37 cellular contexts compared by ENCODE assay signal in genomic region chr7:34687529-34687928, GRCh38. TPM values are rescaled to one million over a fixed set of nuclear protein-coding genes. Genes with fewer than 3 reads are reported as not detected.
"Had no signal": no experiment of that assay in that cellular context is flagged by ENCODE, and none has a peak within 500 bp of the region (broad histone marks: within the 10 kb centered on the region; RNA-seq: fewer than 3 reads in every experiment).

No MANE protein-coding gene starts in this region.

- H3K36me3 ChIP-seq: adrenal gland, brain microvascular endothelial cell, breast epithelium had no signal

- H3K4me3 Mint-ChIP-seq: activated B cell treated with CpG ODN at 0.5 μM for 24 hours; activated CD4-positive, alpha-beta memory T cell treated with anti-CD3 and anti-CD28 coated beads for 36 hours; activated CD4-positive, alpha-beta T cell treated with anti-CD3 and anti-CD28 coated beads, Interleukin-2, amount 10 ng/mL, durations not matched to agents 24 days and 14 days; activated CD8-positive, alpha-beta T cell treated with anti-CD3 and anti-CD28 coated beads for 36 hours; activated naive CD4-positive, alpha-beta T cell treated with anti-CD3 and anti-CD28 coated beads for 36 hours; activated naive CD8-positive, alpha-beta T cell treated with anti-CD3 and anti-CD28 coated beads for 36 hours; activated T-cell treated with anti-CD3 and anti-CD28 coated beads, Interleukin-2, amount 50 U/mL, for 4 hours; activated T-cell treated with anti-CD3 and anti-CD28 coated beads, Interleukin-2, amount 50 U/mL, for 72 hours; activated T-helper 1 cell treated with anti-CD3 and anti-CD28 coated beads, Interleukin-12 subunit alpha, Interleukin-12 subunit beta, Interleukin-2, Interleukin-4 antibody, amounts not matched to agents 30 ng/mL and 10 ng/mL and 1 ng/mL, durations not matched to agents 14 hours and 24 hours and 36 hours; activated T-helper 17 cell treated with anti-CD3 and anti-CD28 coated beads, Interleukin-2, amount 50 U/mL, for 72 hours; T-helper 17 cell; T-helper 2 cell treated with Interferon-gamma antibody and Interleukin-4, amounts not matched to agents 5 μg/mL and 100 μg/mL, for 36 hours had no signal

- H3K4me3 ChIP-seq: adrenal gland, body of pancreas, breast epithelium had no signal

- ATAC-seq: activated CD8-positive, alpha-beta T cell treated with anti-CD3 and anti-CD28 coated beads for 36 hours; activated naive CD4-positive, alpha-beta T cell treated with anti-CD3 and anti-CD28 coated beads, Interleukin-2, amount 50 U/mL, for 72 hours; activated T-cell treated with anti-CD3 and anti-CD28 coated beads, Interleukin-2, amount 50 U/mL, for 4 hours; activated T-cell treated with anti-CD3 and anti-CD28 coated beads, Interleukin-2, amount 50 U/mL, for 72 hours; activated T-helper 17 cell treated with anti-CD3 and anti-CD28 coated beads, Interleukin-2, amount 50 U/mL, for 72 hours; body of pancreas; T-helper 17 cell had no signal

- H3K27me3 ChIP-seq: adrenal gland, body of pancreas, brain microvascular endothelial cell, breast epithelium had no signal

- H3K4me1 ChIP-seq: adrenal gland, body of pancreas, breast epithelium had no signal

- H3K9me3 Mint-ChIP-seq: activated B cell treated with CpG ODN at 0.5 μM for 24 hours; activated CD4-positive, alpha-beta memory T cell treated with anti-CD3 and anti-CD28 coated beads for 36 hours; activated CD4-positive, alpha-beta T cell treated with anti-CD3 and anti-CD28 coated beads, Interleukin-2, amount 10 ng/mL, durations not matched to agents 24 days and 14 days; activated T-helper 1 cell treated with anti-CD3 and anti-CD28 coated beads, Interleukin-12 subunit alpha, Interleukin-12 subunit beta, Interleukin-2, Interleukin-4 antibody, amounts not matched to agents 30 ng/mL and 10 ng/mL and 1 ng/mL, durations not matched to agents 14 hours and 24 hours and 36 hours; T-helper 2 cell treated with Interferon-gamma antibody and Interleukin-4, amounts not matched to agents 5 μg/mL and 100 μg/mL, for 36 hours had no signal

- H3K9me3 ChIP-seq: adrenal gland, body of pancreas had no signal

- H3K27me3 Mint-ChIP-seq: activated B cell treated with CpG ODN at 0.5 μM for 24 hours; activated CD4-positive, alpha-beta T cell treated with anti-CD3 and anti-CD28 coated beads, Interleukin-2, amount 10 ng/mL, durations not matched to agents 24 days and 14 days; activated CD8-positive, alpha-beta T cell treated with anti-CD3 and anti-CD28 coated beads for 36 hours; activated naive CD8-positive, alpha-beta T cell treated with anti-CD3 and anti-CD28 coated beads for 36 hours had no signal

- DNase-seq: activated B cell treated with CpG ODN at 0.5 μM for 24 hours; activated CD4-positive, alpha-beta memory T cell treated with anti-CD3 and anti-CD28 coated beads for 36 hours; activated CD4-positive, alpha-beta T cell treated with anti-CD3 and anti-CD28 coated beads for 4 hours; activated CD4-positive, alpha-beta T cell treated with anti-CD3 and anti-CD28 coated beads, Interleukin-2, amount 10 ng/mL, durations not matched to agents 24 days and 14 days; activated CD4-positive, alpha-beta T cell treated with anti-CD3 and anti-CD28 coated beads, Interleukin-2, amount 50 U/mL, for 1 hour; activated CD4-positive, alpha-beta T cell treated with anti-CD3 and anti-CD28 coated beads, Interleukin-2, amount 50 U/mL, for 4 hours; activated CD4-positive, CD25-positive, alpha-beta regulatory T cell treated with anti-CD3 and anti-CD28 coated beads, Interleukin-2, amount 50 U/mL, for 72 hours; activated CD8-positive, alpha-beta memory T cell treated with anti-CD3 and anti-CD28 coated beads, Interleukin-2, amount 50 U/mL, for 4 hours; activated CD8-positive, alpha-beta T cell treated with anti-CD3 and anti-CD28 coated beads for 36 hours; activated effector memory CD4-positive, alpha-beta T cell treated with anti-CD3 and anti-CD28 coated beads, Interleukin-2, amount 50 U/mL, for 16 hours; activated gamma-delta T cell treated with Interleukin-2 at 50 U/mL for 16 hours; activated naive CD4-positive, alpha-beta T cell; activated naive CD4-positive, alpha-beta T cell treated with anti-CD3 and anti-CD28 coated beads for 36 hours; activated naive CD4-positive, alpha-beta T cell treated with anti-CD3 and anti-CD28 coated beads, Interleukin-2, amount 50 U/mL, for 16 hours; activated naive CD8-positive, alpha-beta T cell treated with anti-CD3 and anti-CD28 coated beads for 36 hours; activated T-cell treated with anti-CD3 and anti-CD28 coated beads for 4 hours; activated T-cell treated with anti-CD3 and anti-CD28 coated beads, Interleukin-2, amount 50 U/mL, for 1 hour; activated T-cell treated with anti-CD3 and anti-CD28 coated beads, Interleukin-2, amount 50 U/mL, for 4 hours; activated T-cell treated with anti-CD3 and anti-CD28 coated beads, Interleukin-2, amount 50 U/mL, for 72 hours; adrenal gland; amniotic stem cell; aorta; body of pancreas; brain microvascular endothelial cell; central memory CD4-positive, alpha-beta T cell; T-helper 17 cell; T-helper 9 cell had no signal

- H3K27ac ChIP-seq: adrenal gland, body of pancreas, brain microvascular endothelial cell, breast epithelium, VCaP had no signal

- FAIRE-seq: astrocyte, TTC549 had no signal

- H3K4me1 Mint-ChIP-seq: activated B cell treated with CpG ODN at 0.5 μM for 24 hours; activated CD4-positive, alpha-beta T cell treated with anti-CD3 and anti-CD28 coated beads, Interleukin-2, amount 10 ng/mL, durations not matched to agents 24 days and 14 days; activated naive CD8-positive, alpha-beta T cell treated with anti-CD3 and anti-CD28 coated beads for 36 hours; activated T-helper 17 cell treated with anti-CD3 and anti-CD28 coated beads, Interleukin-2, amount 50 U/mL, for 72 hours; T-helper 17 cell had no signal

- H3K27ac Mint-ChIP-seq: activated B cell treated with CpG ODN at 0.5 μM for 24 hours; activated CD4-positive, alpha-beta memory T cell treated with anti-CD3 and anti-CD28 coated beads for 36 hours; activated CD4-positive, alpha-beta T cell treated with anti-CD3 and anti-CD28 coated beads, Interleukin-2, amount 10 ng/mL, durations not matched to agents 24 days and 14 days; activated CD8-positive, alpha-beta T cell treated with anti-CD3 and anti-CD28 coated beads for 36 hours; activated naive CD4-positive, alpha-beta T cell treated with anti-CD3 and anti-CD28 coated beads for 36 hours; activated naive CD4-positive, alpha-beta T cell treated with anti-CD3 and anti-CD28 coated beads, Interleukin-2, amount 50 U/mL, for 72 hours; activated naive CD8-positive, alpha-beta T cell treated with anti-CD3 and anti-CD28 coated beads for 36 hours; activated T-cell treated with anti-CD3 and anti-CD28 coated beads, Interleukin-2, amount 50 U/mL, for 72 hours; activated T-helper 1 cell treated with anti-CD3 and anti-CD28 coated beads, Interleukin-12 subunit alpha, Interleukin-12 subunit beta, Interleukin-2, Interleukin-4 antibody, amounts not matched to agents 30 ng/mL and 10 ng/mL and 1 ng/mL, durations not matched to agents 14 hours and 24 hours and 36 hours; activated T-helper 17 cell treated with anti-CD3 and anti-CD28 coated beads, Interleukin-2, amount 50 U/mL, for 72 hours; T-helper 17 cell; T-helper 2 cell treated with Interferon-gamma antibody and Interleukin-4, amounts not matched to agents 5 μg/mL and 100 μg/mL, for 36 hours had no signal

- H3K36me3 Mint-ChIP-seq: activated CD4-positive, alpha-beta memory T cell treated with anti-CD3 and anti-CD28 coated beads for 36 hours; activated naive CD8-positive, alpha-beta T cell treated with anti-CD3 and anti-CD28 coated beads for 36 hours had no signal

RNA-seq across cellular contexts. Expression of gene NPSR1, which starts 29.5 kb away (rescaled TPM):
- total RNA-seq: activated B cell treated with CpG ODN at 0.5 μM for 24 hours; activated CD4-positive, alpha-beta memory T cell treated with anti-CD3 and anti-CD28 coated beads for 36 hours; activated CD4-positive, alpha-beta T cell treated with anti-CD3 and anti-CD28 coated beads, Interleukin-2, amount 10 ng/mL, durations not matched to agents 24 days and 14 days; activated CD8-positive, alpha-beta memory T cell treated with anti-CD3 and anti-CD28 coated beads for 36 hours; activated CD8-positive, alpha-beta T cell treated with anti-CD3 and anti-CD28 coated beads for 36 hours; activated naive CD4-positive, alpha-beta T cell treated with anti-CD3 and anti-CD28 coated beads for 36 hours; activated naive CD4-positive, alpha-beta T cell treated with anti-CD3 and anti-CD28 coated beads, Interleukin-2, amount 50 U/mL, for 72 hours; activated naive CD8-positive, alpha-beta T cell treated with anti-CD3 and anti-CD28 coated beads for 36 hours; activated T-cell treated with anti-CD3 and anti-CD28 coated beads, Interleukin-2, amount 50 U/mL, for 4 hours; activated T-cell treated with anti-CD3 and anti-CD28 coated beads, Interleukin-2, amount 50 U/mL, for 72 hours; activated T-helper 1 cell treated with anti-CD3 and anti-CD28 coated beads, Interleukin-12 subunit alpha, Interleukin-12 subunit beta, Interleukin-2, Interleukin-4 antibody, amounts not matched to agents 30 ng/mL and 10 ng/mL and 1 ng/mL, durations not matched to agents 14 hours and 24 hours and 36 hours; activated T-helper 17 cell treated with anti-CD3 and anti-CD28 coated beads, Interleukin-2, amount 50 U/mL, for 72 hours; adrenal gland; aorta; astrocyte; body of pancreas; breast epithelium; cardiac septum; T-helper 17 cell had no signal
- polyA plus RNA-seq: adrenal gland, aorta had no signal
